ENCODE assay signal across 1 cellular context in the genomic region with DNA sequence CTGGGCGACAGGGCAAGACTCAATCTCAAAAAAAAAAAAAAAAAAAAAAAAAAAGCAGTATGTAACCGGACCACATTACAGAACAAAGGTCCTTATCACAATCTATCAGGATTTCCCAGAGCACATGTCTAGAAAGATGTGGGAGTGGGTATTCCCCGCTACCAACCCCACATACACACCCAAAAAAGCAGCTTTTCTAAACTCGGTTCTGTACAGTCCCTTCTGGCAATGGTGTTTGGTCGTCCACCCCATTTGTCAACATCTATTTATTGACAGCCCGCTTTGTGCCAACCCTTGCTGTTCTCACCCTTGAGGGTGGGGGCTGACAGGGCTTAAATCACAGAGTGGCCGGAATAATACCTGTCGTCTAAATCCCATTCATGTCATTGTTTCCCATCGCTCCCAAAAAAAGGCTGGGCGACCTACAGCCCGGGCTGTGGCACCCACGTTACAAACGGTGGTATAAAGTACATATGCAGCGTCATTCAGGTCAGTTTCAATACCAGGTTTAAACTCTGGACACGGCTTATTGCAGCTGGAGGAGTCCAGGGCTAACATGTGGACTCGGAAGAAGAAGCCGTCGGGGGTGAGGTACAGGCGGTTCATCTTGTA.
A peak's percentile ranks its signal among the peaks of the same experiment; 100 is the strongest.
TF ChIP-seq lines count a peak whose summit lies in the region.

No MANE protein-coding gene starts in this region.

TF ChIP-seq in K562, 482 proteins besides CTCF, POLR2A, EP300 and RAD21 (continued from another document and continues in another):
- TF ChIP-seq, protein P1, sequence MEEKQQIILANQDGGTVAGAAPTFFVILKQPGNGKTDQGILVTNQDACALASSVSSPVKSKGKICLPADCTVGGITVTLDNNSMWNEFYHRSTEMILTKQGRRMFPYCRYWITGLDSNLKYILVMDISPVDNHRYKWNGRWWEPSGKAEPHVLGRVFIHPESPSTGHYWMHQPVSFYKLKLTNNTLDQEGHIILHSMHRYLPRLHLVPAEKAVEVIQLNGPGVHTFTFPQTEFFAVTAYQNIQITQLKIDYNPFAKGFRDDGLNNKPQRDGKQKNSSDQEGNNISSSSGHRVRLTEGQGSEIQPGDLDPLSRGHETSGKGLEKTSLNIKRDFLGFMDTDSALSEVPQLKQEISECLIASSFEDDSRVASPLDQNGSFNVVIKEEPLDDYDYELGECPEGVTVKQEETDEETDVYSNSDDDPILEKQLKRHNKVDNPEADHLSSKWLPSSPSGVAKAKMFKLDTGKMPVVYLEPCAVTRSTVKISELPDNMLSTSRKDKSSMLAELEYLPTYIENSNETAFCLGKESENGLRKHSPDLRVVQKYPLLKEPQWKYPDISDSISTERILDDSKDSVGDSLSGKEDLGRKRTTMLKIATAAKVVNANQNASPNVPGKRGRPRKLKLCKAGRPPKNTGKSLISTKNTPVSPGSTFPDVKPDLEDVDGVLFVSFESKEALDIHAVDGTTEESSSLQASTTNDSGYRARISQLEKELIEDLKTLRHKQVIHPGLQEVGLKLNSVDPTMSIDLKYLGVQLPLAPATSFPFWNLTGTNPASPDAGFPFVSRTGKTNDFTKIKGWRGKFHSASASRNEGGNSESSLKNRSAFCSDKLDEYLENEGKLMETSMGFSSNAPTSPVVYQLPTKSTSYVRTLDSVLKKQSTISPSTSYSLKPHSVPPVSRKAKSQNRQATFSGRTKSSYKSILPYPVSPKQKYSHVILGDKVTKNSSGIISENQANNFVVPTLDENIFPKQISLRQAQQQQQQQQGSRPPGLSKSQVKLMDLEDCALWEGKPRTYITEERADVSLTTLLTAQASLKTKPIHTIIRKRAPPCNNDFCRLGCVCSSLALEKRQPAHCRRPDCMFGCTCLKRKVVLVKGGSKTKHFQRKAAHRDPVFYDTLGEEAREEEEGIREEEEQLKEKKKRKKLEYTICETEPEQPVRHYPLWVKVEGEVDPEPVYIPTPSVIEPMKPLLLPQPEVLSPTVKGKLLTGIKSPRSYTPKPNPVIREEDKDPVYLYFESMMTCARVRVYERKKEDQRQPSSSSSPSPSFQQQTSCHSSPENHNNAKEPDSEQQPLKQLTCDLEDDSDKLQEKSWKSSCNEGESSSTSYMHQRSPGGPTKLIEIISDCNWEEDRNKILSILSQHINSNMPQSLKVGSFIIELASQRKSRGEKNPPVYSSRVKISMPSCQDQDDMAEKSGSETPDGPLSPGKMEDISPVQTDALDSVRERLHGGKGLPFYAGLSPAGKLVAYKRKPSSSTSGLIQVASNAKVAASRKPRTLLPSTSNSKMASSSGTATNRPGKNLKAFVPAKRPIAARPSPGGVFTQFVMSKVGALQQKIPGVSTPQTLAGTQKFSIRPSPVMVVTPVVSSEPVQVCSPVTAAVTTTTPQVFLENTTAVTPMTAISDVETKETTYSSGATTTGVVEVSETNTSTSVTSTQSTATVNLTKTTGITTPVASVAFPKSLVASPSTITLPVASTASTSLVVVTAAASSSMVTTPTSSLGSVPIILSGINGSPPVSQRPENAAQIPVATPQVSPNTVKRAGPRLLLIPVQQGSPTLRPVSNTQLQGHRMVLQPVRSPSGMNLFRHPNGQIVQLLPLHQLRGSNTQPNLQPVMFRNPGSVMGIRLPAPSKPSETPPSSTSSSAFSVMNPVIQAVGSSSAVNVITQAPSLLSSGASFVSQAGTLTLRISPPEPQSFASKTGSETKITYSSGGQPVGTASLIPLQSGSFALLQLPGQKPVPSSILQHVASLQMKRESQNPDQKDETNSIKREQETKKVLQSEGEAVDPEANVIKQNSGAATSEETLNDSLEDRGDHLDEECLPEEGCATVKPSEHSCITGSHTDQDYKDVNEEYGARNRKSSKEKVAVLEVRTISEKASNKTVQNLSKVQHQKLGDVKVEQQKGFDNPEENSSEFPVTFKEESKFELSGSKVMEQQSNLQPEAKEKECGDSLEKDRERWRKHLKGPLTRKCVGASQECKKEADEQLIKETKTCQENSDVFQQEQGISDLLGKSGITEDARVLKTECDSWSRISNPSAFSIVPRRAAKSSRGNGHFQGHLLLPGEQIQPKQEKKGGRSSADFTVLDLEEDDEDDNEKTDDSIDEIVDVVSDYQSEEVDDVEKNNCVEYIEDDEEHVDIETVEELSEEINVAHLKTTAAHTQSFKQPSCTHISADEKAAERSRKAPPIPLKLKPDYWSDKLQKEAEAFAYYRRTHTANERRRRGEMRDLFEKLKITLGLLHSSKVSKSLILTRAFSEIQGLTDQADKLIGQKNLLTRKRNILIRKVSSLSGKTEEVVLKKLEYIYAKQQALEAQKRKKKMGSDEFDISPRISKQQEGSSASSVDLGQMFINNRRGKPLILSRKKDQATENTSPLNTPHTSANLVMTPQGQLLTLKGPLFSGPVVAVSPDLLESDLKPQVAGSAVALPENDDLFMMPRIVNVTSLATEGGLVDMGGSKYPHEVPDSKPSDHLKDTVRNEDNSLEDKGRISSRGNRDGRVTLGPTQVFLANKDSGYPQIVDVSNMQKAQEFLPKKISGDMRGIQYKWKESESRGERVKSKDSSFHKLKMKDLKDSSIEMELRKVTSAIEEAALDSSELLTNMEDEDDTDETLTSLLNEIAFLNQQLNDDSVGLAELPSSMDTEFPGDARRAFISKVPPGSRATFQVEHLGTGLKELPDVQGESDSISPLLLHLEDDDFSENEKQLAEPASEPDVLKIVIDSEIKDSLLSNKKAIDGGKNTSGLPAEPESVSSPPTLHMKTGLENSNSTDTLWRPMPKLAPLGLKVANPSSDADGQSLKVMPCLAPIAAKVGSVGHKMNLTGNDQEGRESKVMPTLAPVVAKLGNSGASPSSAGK (IDR thresholded peaks at IDR 0.05), result peak; percentile 56
- TF ChIP-seq ETV6 (IDR thresholded peaks at IDR 0.05; ENCODE audit: borderline replicate concordance in 1 of 2, low read depth in 2 of 2, low read length in 1 of 2) (0 out of 4 replicates have a peak, but pooled peaks of 1 of the 2 experiments have one; percentile 8), ETV6 (CRISPR knock-in tag; IDR thresholded peaks at IDR 0.05; ENCODE audit: borderline replicate concordance) (no peak), MIER1 (IDR thresholded peaks at IDR 0.05; ENCODE audit: low read depth) (0 out of 2 replicates have a peak, but pooled peaks have one; percentile 20), CBX8 (IDR thresholded peaks at IDR 0.05; ENCODE audit: borderline replicate concordance, extremely low read depth, low read depth, low read length, poor library complexity, severe bottlenecking) (no peak), CBFB (CRISPR knock-in tag; IDR thresholded peaks at IDR 0.05) (peak; percentile 48; the same call in 1 of the 2 replicates), ZBTB1 (CRISPR knock-in tag; IDR thresholded peaks at IDR 0.05; ENCODE audit: borderline replicate concordance, low read depth) (no peak), KDM1A (IDR thresholded peaks at IDR 0.05) (0 out of 4 replicates have a peak, but pooled peaks of 1 of the 2 experiments have one; percentile 3), ZNF431 (CRISPR knock-in tag; IDR thresholded peaks at IDR 0.05) (no peak), XRCC3 (IDR thresholded peaks at IDR 0.05) (no peak), FIP1L1 (IDR thresholded peaks at IDR 0.05; ENCODE audit: low read depth, low read length, poor library complexity, severe bottlenecking) (no peak), PHF21A (IDR thresholded peaks at IDR 0.05; ENCODE audit: borderline replicate concordance, low read depth) (no peak), PHF8 (IDR thresholded peaks at IDR 0.05; ENCODE audit: borderline replicate concordance, low read length) (no peak), CHD4 (IDR thresholded peaks at IDR 0.05; ENCODE audit: insufficient read depth, insufficient replicate concordance, low read depth, low read length, poor library complexity, severe bottlenecking) (no peak), RNF2 (IDR thresholded peaks at IDR 0.05) (no peak), ZNF668 (CRISPR knock-in tag; IDR thresholded peaks at IDR 0.05) (no peak), ZNF121 (CRISPR knock-in tag; conservative IDR thresholded peaks at IDR 0.05) (no peak), CXXC5 (CRISPR knock-in tag; IDR thresholded peaks at IDR 0.05) (no peak), RUNX1 (IDR thresholded peaks at IDR 0.05; ENCODE audit: low read depth) (no peak), FOS (IDR thresholded peaks at IDR 0.05; ENCODE audit: extremely low read depth, insufficient read length) (no peak), PTRF (tag; IDR thresholded peaks at IDR 0.05) (no peak), ZNF212 (CRISPR knock-in tag; IDR thresholded peaks at IDR 0.05) (no peak), YY1 (IDR thresholded peaks at IDR 0.05; ENCODE audit: borderline replicate concordance in 1 of 3, control insufficient read depth in 1 of 3, extremely low read depth in 1 of 3, insufficient read depth in 3 of 3, insufficient read length in 1 of 3, insufficient replicate concordance in 2 of 3, low read depth in 1 of 3, low read length in 2 of 3) (no peak), MCM2 (IDR thresholded peaks at IDR 0.05; ENCODE audit: low read depth) (no peak)
- TF ChIP-seq, protein P2, sequence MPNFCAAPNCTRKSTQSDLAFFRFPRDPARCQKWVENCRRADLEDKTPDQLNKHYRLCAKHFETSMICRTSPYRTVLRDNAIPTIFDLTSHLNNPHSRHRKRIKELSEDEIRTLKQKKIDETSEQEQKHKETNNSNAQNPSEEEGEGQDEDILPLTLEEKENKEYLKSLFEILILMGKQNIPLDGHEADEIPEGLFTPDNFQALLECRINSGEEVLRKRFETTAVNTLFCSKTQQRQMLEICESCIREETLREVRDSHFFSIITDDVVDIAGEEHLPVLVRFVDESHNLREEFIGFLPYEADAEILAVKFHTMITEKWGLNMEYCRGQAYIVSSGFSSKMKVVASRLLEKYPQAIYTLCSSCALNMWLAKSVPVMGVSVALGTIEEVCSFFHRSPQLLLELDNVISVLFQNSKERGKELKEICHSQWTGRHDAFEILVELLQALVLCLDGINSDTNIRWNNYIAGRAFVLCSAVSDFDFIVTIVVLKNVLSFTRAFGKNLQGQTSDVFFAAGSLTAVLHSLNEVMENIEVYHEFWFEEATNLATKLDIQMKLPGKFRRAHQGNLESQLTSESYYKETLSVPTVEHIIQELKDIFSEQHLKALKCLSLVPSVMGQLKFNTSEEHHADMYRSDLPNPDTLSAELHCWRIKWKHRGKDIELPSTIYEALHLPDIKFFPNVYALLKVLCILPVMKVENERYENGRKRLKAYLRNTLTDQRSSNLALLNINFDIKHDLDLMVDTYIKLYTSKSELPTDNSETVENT (CRISPR knock-in tag; IDR thresholded peaks at IDR 0.05), result no peak
- TF ChIP-seq, protein P3, sequence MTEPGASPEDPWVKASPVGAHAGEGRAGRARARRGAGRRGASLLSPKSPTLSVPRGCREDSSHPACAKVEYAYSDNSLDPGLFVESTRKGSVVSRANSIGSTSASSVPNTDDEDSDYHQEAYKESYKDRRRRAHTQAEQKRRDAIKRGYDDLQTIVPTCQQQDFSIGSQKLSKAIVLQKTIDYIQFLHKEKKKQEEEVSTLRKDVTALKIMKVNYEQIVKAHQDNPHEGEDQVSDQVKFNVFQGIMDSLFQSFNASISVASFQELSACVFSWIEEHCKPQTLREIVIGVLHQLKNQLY (CRISPR knock-in tag; conservative IDR thresholded peaks at IDR 0.05), result no peak
- TF ChIP-seq, protein P4, sequence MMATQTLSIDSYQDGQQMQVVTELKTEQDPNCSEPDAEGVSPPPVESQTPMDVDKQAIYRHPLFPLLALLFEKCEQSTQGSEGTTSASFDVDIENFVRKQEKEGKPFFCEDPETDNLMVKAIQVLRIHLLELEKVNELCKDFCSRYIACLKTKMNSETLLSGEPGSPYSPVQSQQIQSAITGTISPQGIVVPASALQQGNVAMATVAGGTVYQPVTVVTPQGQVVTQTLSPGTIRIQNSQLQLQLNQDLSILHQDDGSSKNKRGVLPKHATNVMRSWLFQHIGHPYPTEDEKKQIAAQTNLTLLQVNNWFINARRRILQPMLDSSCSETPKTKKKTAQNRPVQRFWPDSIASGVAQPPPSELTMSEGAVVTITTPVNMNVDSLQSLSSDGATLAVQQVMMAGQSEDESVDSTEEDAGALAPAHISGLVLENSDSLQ (IDR thresholded peaks at IDR 0.05), result peak; percentile 45; the same call in 1 of the 2 replicates
- TF ChIP-seq, protein P5, sequence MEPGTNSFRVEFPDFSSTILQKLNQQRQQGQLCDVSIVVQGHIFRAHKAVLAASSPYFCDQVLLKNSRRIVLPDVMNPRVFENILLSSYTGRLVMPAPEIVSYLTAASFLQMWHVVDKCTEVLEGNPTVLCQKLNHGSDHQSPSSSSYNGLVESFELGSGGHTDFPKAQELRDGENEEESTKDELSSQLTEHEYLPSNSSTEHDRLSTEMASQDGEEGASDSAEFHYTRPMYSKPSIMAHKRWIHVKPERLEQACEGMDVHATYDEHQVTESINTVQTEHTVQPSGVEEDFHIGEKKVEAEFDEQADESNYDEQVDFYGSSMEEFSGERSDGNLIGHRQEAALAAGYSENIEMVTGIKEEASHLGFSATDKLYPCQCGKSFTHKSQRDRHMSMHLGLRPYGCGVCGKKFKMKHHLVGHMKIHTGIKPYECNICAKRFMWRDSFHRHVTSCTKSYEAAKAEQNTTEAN (CRISPR knock-in tag; IDR thresholded peaks at IDR 0.05), result no peak
- TF ChIP-seq, protein P6, sequence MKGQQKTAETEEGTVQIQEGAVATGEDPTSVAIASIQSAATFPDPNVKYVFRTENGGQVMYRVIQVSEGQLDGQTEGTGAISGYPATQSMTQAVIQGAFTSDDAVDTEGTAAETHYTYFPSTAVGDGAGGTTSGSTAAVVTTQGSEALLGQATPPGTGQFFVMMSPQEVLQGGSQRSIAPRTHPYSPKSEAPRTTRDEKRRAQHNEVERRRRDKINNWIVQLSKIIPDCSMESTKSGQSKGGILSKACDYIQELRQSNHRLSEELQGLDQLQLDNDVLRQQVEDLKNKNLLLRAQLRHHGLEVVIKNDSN (CRISPR knock-in tag; IDR thresholded peaks at IDR 0.05), result no peak
